In genomic region chr18:48428494-48429177, GRCh38 we compare ENCODE assay signal across 23 cellular contexts. TPM values are rescaled to one million over a fixed set of nuclear protein-coding genes. Genes with fewer than 3 reads are reported as not detected.
DNase-seq lines count a peak whose midpoint lies in the region; ATAC-seq and TF ChIP-seq lines count a peak whose summit lies in the region.
"Had no signal": no experiment of that assay in that cellular context is flagged by ENCODE, and none has a peak within 500 bp of the region (broad histone marks: within the 10 kb centered on the region; RNA-seq: fewer than 3 reads in every experiment).

No MANE protein-coding gene starts in this region.

- H3K36me3 ChIP-seq in gastroesophageal sphincter = no peaks in the 10 kb centered on the region
- H3K36me3 ChIP-seq in transverse colon = no peaks in the 10 kb centered on the region
- H3K36me3 ChIP-seq: BE2C, brain microvascular endothelial cell, stomach, tibial nerve had no signal

- H3K4me3 ChIP-seq in gastroesophageal sphincter = no peak overlapping the region
- H3K4me3 ChIP-seq in skeletal muscle cell (ENCODE audit: low read depth, low read length) = no peak overlapping the region
- H3K4me3 ChIP-seq in transverse colon = no peak overlapping the region
- H3K4me3 ChIP-seq: lung, stomach, tibial nerve had no signal

- ATAC-seq in gastroesophageal sphincter (peak; percentile 78), GM18868 (IDR thresholded peaks at IDR 0.05; ENCODE audit: unreplicated experiment) (no peak)

- no peak overlapping the region for H3K27ac ChIP-seq in gastroesophageal sphincter
- no peak overlapping the region for H3K27ac ChIP-seq in transverse colon
- H3K27ac ChIP-seq: brain microvascular endothelial cell, RWPE1, stomach, tibial nerve had no signal

- peak; percentile 25 for DNase-seq in NCI-H146 (lab: John Stamatoyannopoulos, UW)
- no peak for DNase-seq in NCI-H146 treated with DMSO at 0.1 percent for 48 hours (lab: John Stamatoyannopoulos, UW; ENCODE audit: unreplicated experiment)
- DNase-seq in NCI-H69 (lab: John Stamatoyannopoulos, UW) = peak; percentile 61
- DNase-seq in skeletal muscle cell (ENCODE audit: low read depth) = peak; percentile 60
- DNase-seq in transverse colon = no peak
- no peak for DNase-seq in OCI-M2 (lab: John Stamatoyannopoulos, UW; ENCODE audit: unreplicated experiment)
- DNase-seq: activated B cell treated with CpG ODN at 0.5 μM for 24 hours; activated CD4-positive, alpha-beta memory T cell treated with anti-CD3 and anti-CD28 coated beads, Interleukin-2, amount 10 ng/mL, durations not matched to agents 7 days and 5 days; activated gamma-delta T cell treated with Interleukin-2 at 50 U/mL for 16 hours; BE2C; brain microvascular endothelial cell; DND-41; HFFc6; hypothalamus; islet precursor cell; NCI-H1105 treated with DMSO at 0.1 percent for 48 hours; stimulated activated CD4-positive, alpha-beta T cell treated with anti-CD3 and anti-CD28 coated beads, Interleukin-15, amount 100 ng/mL, for 24 hours; stomach had no signal

- no peaks in the 10 kb centered on the region for H3K4me1 ChIP-seq in gastroesophageal sphincter
- no peaks in the 10 kb centered on the region for H3K4me1 ChIP-seq in transverse colon
- H3K4me1 ChIP-seq: BE2C, stomach had no signal

- H3K27me3 ChIP-seq in gastroesophageal sphincter = peaks cover 23% of the 10 kb centered on the region
- peaks cover 26% of the 10 kb centered on the region for H3K27me3 ChIP-seq in transverse colon
- H3K27me3 ChIP-seq: BE2C had no signal

- H3K9me3 ChIP-seq in gastroesophageal sphincter (no peaks in the 10 kb centered on the region), transverse colon (no peaks in the 10 kb centered on the region)
- H3K9me3 ChIP-seq: BE2C, stomach, tibial nerve had no signal

- intact Hi-C loops in transverse colon (cut with DNase I; ENCODE audit: low total_unique reads) = no loop called here

- in situ Hi-C loops in transverse colon (cut with MboI; ENCODE audit: low pct_ligation_motif_present in 1 of 4, low pct_unique_long_range_greater_than_20kb in 1 of 4, low sequenced_read_pairs in 3 of 4) = loop anchor here in 1 of 4 donors (25.0 kb wide), 1 partner anchor 641 kb away; no protein-coding TSS in a partner anchor

- TF ChIP-seq CTCF in gastroesophageal sphincter (IDR thresholded peaks at IDR 0.05) = no peak
- TF ChIP-seq CTCF in transverse colon (IDR thresholded peaks at IDR 0.05) = no peak

- TF ChIP-seq EP300 in gastroesophageal sphincter (IDR thresholded peaks at IDR 0.05) (no peak), transverse colon (IDR thresholded peaks at IDR 0.05; ENCODE audit: low read depth) (no peak)

- no peak for TF ChIP-seq POLR2A in gastroesophageal sphincter (IDR thresholded peaks at IDR 0.05)
- TF ChIP-seq POLR2A in transverse colon (IDR thresholded peaks at IDR 0.05) = no peak

- WGBS in gastroesophageal sphincter (ENCODE audit: low coverage in 1 of 2), 2 donors = 75 to 77% methylated on average over 3 of the region's 9 CpGs
- WGBS in transverse colon (ENCODE audit: low coverage in 1 of 2), 2 donors = 58 to 63% methylated on average over 2 to 9 of the region's 9 CpGs

RNA-seq across cellular contexts. Expression of gene ZBTB7C, which starts 19.5 kb away (rescaled TPM):
- total RNA-seq in gastroesophageal sphincter = 10 to 100 TPM in 3 of 4 donors, 1 to 10 TPM in 1; 7.8 to 15.4 (median 11.8) TPM
- total RNA-seq in transverse colon = 10 to 100 TPM; 38.4 to 81.2 (median 47.5) TPM
- total RNA-seq: activated B cell treated with CpG ODN at 0.5 μM for 24 hours, HFFc6 had no signal

Comparison
In these comparisons a context has a peak if more than half of its experiments do, and no peak if none do; other contexts are left out.
1. DNase-seq: peak in NCI-H146 (single experiment), NCI-H69 (single experiment) and skeletal muscle cell (single experiment); none in NCI-H146 treated with DMSO at 0.1 percent for 48 hours (single experiment), transverse colon (single experiment) and OCI-M2 (single experiment).